Comparison of ENCODE assay signal across 13 cellular contexts in the genomic region with DNA sequence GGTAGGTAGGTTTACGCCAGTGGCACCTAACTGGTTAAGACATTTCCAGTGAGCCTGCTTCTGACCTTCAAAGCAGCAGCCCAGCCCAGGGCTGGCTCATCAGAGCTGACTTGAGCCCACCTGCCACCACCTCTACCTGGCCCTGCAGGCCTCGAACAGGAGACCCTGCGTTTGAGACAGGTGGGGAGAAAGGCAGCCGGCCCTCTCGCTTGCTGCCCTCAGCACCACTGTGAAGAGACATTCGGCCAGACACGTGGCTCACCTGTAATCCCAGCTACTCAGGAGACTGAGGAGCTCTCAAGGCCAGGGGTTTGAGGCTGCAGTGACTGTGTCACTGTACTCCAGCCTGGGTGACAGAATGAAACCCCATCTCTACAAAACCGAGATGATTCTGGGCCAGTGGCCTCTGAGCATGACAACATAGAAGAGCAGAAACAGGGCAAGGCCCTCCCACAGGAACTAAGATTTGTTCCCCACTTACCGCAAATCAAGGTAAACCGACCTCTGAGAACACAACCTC.
DNase-seq lines count a peak whose midpoint lies in the region; ATAC-seq, FAIRE-seq and TF ChIP-seq lines count a peak whose summit lies in the region.
"Had no signal": no experiment of that assay in that cellular context is flagged by ENCODE, and none has a peak within 500 bp of the region (broad histone marks: within the 10 kb centered on the region; RNA-seq: fewer than 3 reads in every experiment).

No MANE protein-coding gene starts in this region.

- H3K4me2 ChIP-seq in HepG2 (ENCODE audit: low read depth, low read length) = no peak overlapping the region

- POLR2A ChIA-PET in HepG2 (lab: Yijun Ruan, JAX) = interaction anchor here (1.5 kb wide), 1 partner anchor 94 kb away, joined by 4 read pairs; no protein-coding TSS in a partner anchor

- no peak for FAIRE-seq in HepG2 (lab: Jason Lieb, UNC)
- FAIRE-seq: D721Med had no signal

- CTCF ChIA-PET in HepG2 (lab: Yijun Ruan, JAX; ENCODE audit: low intra/inter-chr PET ratio, low total read pairs) = interaction anchor here (1.0 to 3.5 kb wide), 4 partner anchors 20 to 130 kb away, joined by 8 to 50 read pairs (median 12); no protein-coding TSS in a partner anchor

- ATAC-seq in T-helper 17 cell = peak; percentile 16
- no peak for ATAC-seq in HepG2
- no peak for ATAC-seq in esophagus mucosa
- ATAC-seq in GM18867 (IDR thresholded peaks at IDR 0.05; ENCODE audit: unreplicated experiment) = no peak
- no peak for ATAC-seq in GM19395 (IDR thresholded peaks at IDR 0.05; ENCODE audit: unreplicated experiment)

- peak overlapping the region; percentile 61 for H3K4me3 Mint-ChIP-seq in T-helper 17 cell
- H3K4me3 Mint-ChIP-seq: activated CD4-positive, alpha-beta T cell treated with anti-CD3 and anti-CD28 coated beads, Interleukin-2, amount 10 ng/mL, durations not matched to agents 7 days and 5 days had no signal

- no peak for DNase-seq in left ventricle myocardium inferior
- no peak for DNase-seq in cardiac septum (ENCODE audit: low spot score)
- DNase-seq in T-helper 17 cell = no peak
- no peak for DNase-seq in HepG2 (ENCODE audit: low spot score)
- no peak for DNase-seq in thyroid gland
- DNase-seq: NCI-H524 treated with DMSO at 0.1 percent for 48 hours had no signal

- no peaks in the 10 kb centered on the region for H3K79me2 ChIP-seq in HepG2 (ENCODE audit: insufficient read depth, low read length)

- no peak for TF ChIP-seq RAD21 in HepG2 (CRISPR knock-in tag; IDR thresholded peaks at IDR 0.05)

- H3K36me3 Mint-ChIP-seq in T-helper 17 cell (ENCODE audit: low read depth) = peaks cover 9% of the 10 kb centered on the region

- no TSS peak for BruUV-seq in HepG2 (replicated peaks; lab: Mats Ljungman, UMichigan)

- H3K27ac Mint-ChIP-seq in T-helper 17 cell = peak overlapping the region; percentile 27
- H3K27ac Mint-ChIP-seq: activated CD4-positive, alpha-beta T cell treated with anti-CD3 and anti-CD28 coated beads, Interleukin-2, amount 10 ng/mL, durations not matched to agents 7 days and 5 days had no signal

- no peak for TF ChIP-seq CTCF in left ventricle myocardium inferior (IDR thresholded peaks at IDR 0.05; ENCODE audit: borderline replicate concordance)
- no peak for TF ChIP-seq CTCF in HepG2 (CRISPR knock-in tag; IDR thresholded peaks at IDR 0.05)
- TF ChIP-seq CTCF in thyroid gland (IDR thresholded peaks at IDR 0.05) = no peak

- H3K27me3 ChIP-seq in left ventricle myocardium inferior (ENCODE audit: low read depth) (no peaks in the 10 kb centered on the region), HepG2 (ENCODE audit: control insufficient read depth in 1 of 2, insufficient read depth in 2 of 2, low read length in 2 of 2) (no peaks in the 10 kb centered on the region), thyroid gland (no peaks in the 10 kb centered on the region)
- H3K27me3 ChIP-seq: gastroesophageal sphincter, tibial nerve had no signal

- TF ChIP-seq EP300 in HepG2 (IDR thresholded peaks at IDR 0.05; ENCODE audit: low read depth in 2 of 2, low read length in 2 of 2) (no peak), HepG2 (CRISPR knock-in tag; IDR thresholded peaks at IDR 0.05; ENCODE audit: borderline replicate concordance) (no peak)

- H3K4me1 ChIP-seq in left ventricle myocardium inferior = peaks cover 44% of the 10 kb centered on the region
- peaks cover 7% of the 10 kb centered on the region; the same call in 1 of the 2 replicates for H3K4me1 ChIP-seq in HepG2 (ENCODE audit: insufficient read depth, low read length)
- H3K4me1 ChIP-seq in thyroid gland = peaks cover 32 to 46% of the 10 kb centered on the region in 2 donors

- intact Hi-C loops in left ventricle myocardium inferior (cut with micrococcal nuclease) = loop anchor here (10.0 kb wide), 2 partner anchors 90 to 120 kb away; no protein-coding TSS in a partner anchor
- intact Hi-C loops in cardiac septum (cut with DNase I) = loop anchor here (1.0 kb wide), 2 partner anchors 94 to 126 kb away; no protein-coding TSS in a partner anchor
- intact Hi-C loops in HepG2 (cut with micrococcal nuclease; ENCODE audit: unreplicated experiment) = loop anchor here (1.0 to 10.0 kb wide), 3 partner anchors 20 to 320 kb away; no protein-coding TSS in a partner anchor
- intact Hi-C loops in thyroid gland (cut with DNase I) = loop anchor here (5.0 to 10.0 kb wide), 2 partner anchors 90 to 122 kb away; no protein-coding TSS in a partner anchor

- in situ Hi-C loops in HepG2 (cut with HindIII; ENCODE audit: extremely low pct_ligation_motif_present, low pct_unique_long_range_greater_than_20kb) = loop anchor here (5.0 kb wide), 1 partner anchor 92 kb away; no protein-coding TSS in a partner anchor

- H4K20me1 ChIP-seq in HepG2 (ENCODE audit: insufficient read depth, low read length) = no peaks in the 10 kb centered on the region

- no peak overlapping the region for H2AFZ ChIP-seq in HepG2 (ENCODE audit: low read length)

- H3K4me1 Mint-ChIP-seq in T-helper 17 cell = peaks cover 7% of the 10 kb centered on the region

- H3K9me3 ChIP-seq in left ventricle myocardium inferior (replicated peaks) = no peaks in the 10 kb centered on the region
- no peaks in the 10 kb centered on the region for H3K9me3 ChIP-seq in T-helper 17 cell (ENCODE audit: control insufficient read depth, low read length, poor library complexity, severe bottlenecking)
- H3K9me3 ChIP-seq in HepG2 (ENCODE audit: low read length) = no peaks in the 10 kb centered on the region
- H3K9me3 ChIP-seq in thyroid gland = no peaks in the 10 kb centered on the region
- H3K9me3 ChIP-seq: gastroesophageal sphincter, tibial nerve had no signal

- TF ChIP-seq POLR2A in HepG2 (IDR thresholded peaks at IDR 0.05; ENCODE audit: insufficient read depth in 1 of 2, low read depth in 2 of 2, low read length in 2 of 2) (peak in 1 of 2 experiments; percentile 34; a peak in 1 of 4 replicates), thyroid gland (IDR thresholded peaks at IDR 0.05) (no peak)

- H3K4me3 ChIP-seq in left ventricle myocardium inferior = no peak overlapping the region
- no peak overlapping the region for H3K4me3 ChIP-seq in HepG2 (replicated peaks in 1 of 3; ENCODE audit: insufficient read depth in 1 of 3, low read depth in 2 of 3, low read length in 3 of 3)
- H3K4me3 ChIP-seq in thyroid gland (replicated peaks in 1 of 3) = no peak overlapping the region
- H3K4me3 ChIP-seq: gastroesophageal sphincter, tibial nerve had no signal

- H3K9ac ChIP-seq in HepG2 (ENCODE audit: insufficient read depth, low read depth, low read length) = no peak overlapping the region

- 96% methylated on average over 4 of the region's 10 CpGs for WGBS in HepG2 (ENCODE audit: low lambda C conversion rate)
- 83 to 85% methylated on average over 8 to 9 of the region's 10 CpGs for WGBS in thyroid gland, 2 donors

- peaks cover 55% of the 10 kb centered on the region for H3K36me3 ChIP-seq in left ventricle myocardium inferior
- H3K36me3 ChIP-seq in HepG2 (replicated peaks in 1 of 2; ENCODE audit: control insufficient read depth in 1 of 2, insufficient read depth in 2 of 2, low read length in 2 of 2) = peaks cover 28 to 57% of the 10 kb centered on the region in 2 experiments
- peaks cover 21 to 31% of the 10 kb centered on the region in 2 donors for H3K36me3 ChIP-seq in thyroid gland

- H3K27ac ChIP-seq in left ventricle myocardium inferior (replicated peaks) (peak overlapping the region; percentile 54), HepG2 (ENCODE audit: extremely low read length, insufficient read depth, low read length) (no peak overlapping the region), thyroid gland (peak overlapping the region; percentile 37 to 58 (median 43))
- H3K27ac ChIP-seq: tibial nerve had no signal

- no peaks in the 10 kb centered on the region for H3K27me3 Mint-ChIP-seq in T-helper 17 cell
- H3K27me3 Mint-ChIP-seq: activated CD4-positive, alpha-beta T cell treated with anti-CD3 and anti-CD28 coated beads, Interleukin-2, amount 10 ng/mL, durations not matched to agents 7 days and 5 days had no signal

TF ChIP-seq in HepG2, 621 proteins besides CTCF, POLR2A, EP300 and RAD21:
- no peak for TF ChIP-seq DR1 (CRISPR knock-in tag; IDR thresholded peaks at IDR 0.05)
- TF ChIP-seq HOXA3 (CRISPR knock-in tag; IDR thresholded peaks at IDR 0.05) = 0 out of 2 replicates have a peak, but pooled peaks have one; percentile 10
- TF ChIP-seq ZNF772 (CRISPR knock-in tag; IDR thresholded peaks at IDR 0.05) = 0 out of 2 replicates have a peak, but pooled peaks have one; percentile 5
- TF ChIP-seq SALL2 (CRISPR knock-in tag; IDR thresholded peaks at IDR 0.05) = peak; percentile 46; the same call in 1 of the 2 replicates
- no peak for TF ChIP-seq ZNF572 (CRISPR knock-in tag; IDR thresholded peaks at IDR 0.05)
- TF ChIP-seq ISL2 (CRISPR knock-in tag; IDR thresholded peaks at IDR 0.05) = 0 out of 2 replicates have a peak, but pooled peaks have one; percentile 15
- no peak for TF ChIP-seq TGIF2 (CRISPR knock-in tag; IDR thresholded peaks at IDR 0.05)
- TF ChIP-seq ZNF749 (CRISPR knock-in tag; IDR thresholded peaks at IDR 0.05; ENCODE audit: borderline replicate concordance) = no peak
- TF ChIP-seq MAZ (IDR thresholded peaks at IDR 0.05; ENCODE audit: borderline replicate concordance, low read depth, low read length) = no peak
- no peak for TF ChIP-seq MAZ (CRISPR knock-in tag; IDR thresholded peaks at IDR 0.05; ENCODE audit: low read depth)
- TF ChIP-seq, protein P1, sequence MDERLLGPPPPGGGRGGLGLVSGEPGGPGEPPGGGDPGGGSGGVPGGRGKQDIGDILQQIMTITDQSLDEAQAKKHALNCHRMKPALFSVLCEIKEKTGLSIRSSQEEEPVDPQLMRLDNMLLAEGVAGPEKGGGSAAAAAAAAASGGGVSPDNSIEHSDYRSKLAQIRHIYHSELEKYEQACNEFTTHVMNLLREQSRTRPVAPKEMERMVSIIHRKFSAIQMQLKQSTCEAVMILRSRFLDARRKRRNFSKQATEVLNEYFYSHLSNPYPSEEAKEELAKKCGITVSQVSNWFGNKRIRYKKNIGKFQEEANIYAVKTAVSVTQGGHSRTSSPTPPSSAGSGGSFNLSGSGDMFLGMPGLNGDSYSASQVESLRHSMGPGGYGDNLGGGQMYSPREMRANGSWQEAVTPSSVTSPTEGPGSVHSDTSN (CRISPR knock-in tag; IDR thresholded peaks at IDR 0.05) = no peak
- no peak for TF ChIP-seq ZNF331 (CRISPR knock-in tag; IDR thresholded peaks at IDR 0.05)
- TF ChIP-seq KAT2B (IDR thresholded peaks at IDR 0.05; ENCODE audit: borderline replicate concordance, low read depth, low read length) = no peak
- TF ChIP-seq ZNF777 (CRISPR knock-in tag; IDR thresholded peaks at IDR 0.05) = no peak
- no peak for TF ChIP-seq PCBP2 (optimal IDR thresholded peaks at IDR 0.05; ENCODE audit: low read depth, low read length, poor library complexity, severe bottlenecking)
- TF ChIP-seq MED13 (CRISPR knock-in tag; IDR thresholded peaks at IDR 0.05) = 0 out of 2 replicates have a peak, but pooled peaks have one; percentile 45
- TF ChIP-seq THAP11 (CRISPR knock-in tag; IDR thresholded peaks at IDR 0.05) = no peak
- TF ChIP-seq ZNF678 (CRISPR knock-in tag; IDR thresholded peaks at IDR 0.05) = no peak
- no peak for TF ChIP-seq DPF2 (CRISPR knock-in tag; IDR thresholded peaks at IDR 0.05; ENCODE audit: borderline replicate concordance, low read depth)
